Comparison of ENCODE assay signal across 8 cellular contexts in genomic region chr4:13483142-13484044, GRCh38. TPM values are rescaled to one million over a fixed set of nuclear protein-coding genes. Genes with fewer than 3 reads are reported as not detected.
DNase-seq lines count a peak whose midpoint lies in the region; ATAC-seq and TF ChIP-seq lines count a peak whose summit lies in the region.

No MANE protein-coding gene starts in this region.

- peak overlapping the region; percentile 100 for H3K27ac Mint-ChIP-seq in activated T-cell treated with anti-CD3 and anti-CD28 coated beads, Interleukin-2, amount 50 U/mL, for 24 hours

- peaks cover 32% of the 10 kb centered on the region for H3K4me1 Mint-ChIP-seq in activated T-cell treated with anti-CD3 and anti-CD28 coated beads, Interleukin-2, amount 50 U/mL, for 24 hours (ENCODE audit: low read depth)

- peaks cover 6% of the 10 kb centered on the region for H3K79me1 ChIP-seq in mesenchymal stem cell (replicated peaks; ENCODE audit: low read length, poor library complexity, severe bottlenecking)

- peak overlapping the region; percentile 13 to 51 for H3K4ac ChIP-seq in mesenchymal stem cell (ENCODE audit: low read depth in 1 of 2, low read length in 2 of 2)

- peak overlapping the region; percentile 50 for H4K91ac ChIP-seq in mesenchymal stem cell (ENCODE audit: low read length)

- H3K4me1 ChIP-seq in endocrine pancreas (ENCODE audit: control insufficient read depth, insufficient read depth, low read length) (peaks cover 18% of the 10 kb centered on the region), mesenchymal stem cell (ENCODE audit: control insufficient read depth, insufficient read depth, low read depth, low read length) (peaks cover 5% of the 10 kb centered on the region), stomach smooth muscle (ENCODE audit: control insufficient read depth, insufficient read depth, low read length) (peaks cover 20% of the 10 kb centered on the region)

- H3K18ac ChIP-seq in mesenchymal stem cell (ENCODE audit: low read depth in 1 of 2, low read length in 2 of 2): peak overlapping the region; percentile 85 to 86

- no peaks in the 10 kb centered on the region for H3K36me3 ChIP-seq in endocrine pancreas (ENCODE audit: control insufficient read depth, insufficient read depth, low read length)
- peaks cover 0 to under 1% of the 10 kb centered on the region in 2 experiments for H3K36me3 ChIP-seq in mesenchymal stem cell (ENCODE audit: control insufficient read depth in 1 of 2, insufficient read depth in 2 of 2, low read depth in 1 of 2, low read length in 2 of 2)
- no peaks in the 10 kb centered on the region for H3K36me3 ChIP-seq in stomach smooth muscle (ENCODE audit: control insufficient read depth in 2 of 2, insufficient read depth in 2 of 2, low read length in 2 of 2)

- 2% methylated on average over 33 of the region's 38 CpGs for WGBS in mesenchymal stem cell

- peak; percentile 28 for DNase-seq in activated T-cell treated with anti-CD3 and anti-CD28 coated beads, Interleukin-2, amount 50 U/mL, for 24 hours
- DNase-seq in activated T-cell treated with anti-CD3 and anti-CD28 coated beads, Interleukin-2, amount 50 U/mL, for 1 hour: no peak
- peak; percentile 69 for DNase-seq in NB4 (ENCODE audit: low read depth)
- peak; percentile 9 for DNase-seq in activated CD4-positive, alpha-beta T cell treated with anti-CD3 and anti-CD28 coated beads for 1 hour
- peak; percentile 86 for DNase-seq in mesenchymal stem cell

- H3K27me3 ChIP-seq in endocrine pancreas (ENCODE audit: control insufficient read depth, insufficient read depth, low read length): no peaks in the 10 kb centered on the region
- H3K27me3 ChIP-seq in mesenchymal stem cell (ENCODE audit: control insufficient read depth in 1 of 2, insufficient read depth in 1 of 2, low read length in 2 of 2): no peaks in the 10 kb centered on the region
- H3K27me3 ChIP-seq in stomach smooth muscle (ENCODE audit: control insufficient read depth in 1 of 2, insufficient read depth in 2 of 2, low read length in 2 of 2): no peaks in the 10 kb centered on the region

- no peak for TF ChIP-seq CTCF in NB4 (IDR thresholded peaks at IDR 0.05; ENCODE audit: low read depth, low read length)

- peak overlapping the region; percentile 93 for H3K4me3 Mint-ChIP-seq in activated T-cell treated with anti-CD3 and anti-CD28 coated beads, Interleukin-2, amount 50 U/mL, for 24 hours

- peak overlapping the region in 1 of 2 experiments; percentile 87 for H3K23ac ChIP-seq in mesenchymal stem cell (ENCODE audit: low read length in 2 of 2)

- no peak overlapping the region for H2BK15ac ChIP-seq in mesenchymal stem cell (ENCODE audit: low read depth, poor library complexity, severe bottlenecking)

- ATAC-seq in HG02588 (IDR thresholded peaks at IDR 0.05; ENCODE audit: unreplicated experiment): peak; percentile 0

- H3K9me3 ChIP-seq in endocrine pancreas (ENCODE audit: control insufficient read depth, low read length) (no peaks in the 10 kb centered on the region), mesenchymal stem cell (ENCODE audit: control insufficient read depth, low read length) (no peaks in the 10 kb centered on the region), stomach smooth muscle (ENCODE audit: control insufficient read depth in 2 of 2, low read length in 2 of 2) (no peaks in the 10 kb centered on the region)

- no peak for TF ChIP-seq POLR2A in NB4 (IDR thresholded peaks at IDR 0.05; ENCODE audit: extremely low read depth, insufficient read length)

- peaks cover 5% of the 10 kb centered on the region for H3K27me3 Mint-ChIP-seq in activated T-cell treated with anti-CD3 and anti-CD28 coated beads, Interleukin-2, amount 50 U/mL, for 24 hours

- H3K4me2 ChIP-seq in mesenchymal stem cell (ENCODE audit: low read length, poor library complexity, severe bottlenecking): peak overlapping the region; percentile 68

- no peak overlapping the region for H2BK5ac ChIP-seq in mesenchymal stem cell (ENCODE audit: low read depth, low read length, poor library complexity, severe bottlenecking)

- H4K8ac ChIP-seq in mesenchymal stem cell (ENCODE audit: low read length): peak overlapping the region; percentile 37

- peak overlapping the region in 1 of 2 experiments; percentile 63 for H2BK12ac ChIP-seq in mesenchymal stem cell (ENCODE audit: low read length in 2 of 2)

- H3K9ac ChIP-seq in endocrine pancreas (ENCODE audit: control insufficient read depth, insufficient read depth, low read length) (peak overlapping the region; percentile 83), mesenchymal stem cell (ENCODE audit: low read length) (peak overlapping the region; percentile 99), stomach smooth muscle (ENCODE audit: low read length in 2 of 2) (peak overlapping the region; percentile 78 to 85)

- H3K9me3 Mint-ChIP-seq in activated T-cell treated with anti-CD3 and anti-CD28 coated beads, Interleukin-2, amount 50 U/mL, for 24 hours: no peaks in the 10 kb centered on the region

- H2AK5ac ChIP-seq in mesenchymal stem cell (ENCODE audit: low read length, severe bottlenecking): no peak overlapping the region

- H3K4me3 ChIP-seq in NB4 (ENCODE audit: low read depth, low read length): peak overlapping the region; percentile 89
- H3K4me3 ChIP-seq in endocrine pancreas (ENCODE audit: control insufficient read depth, insufficient read depth, low read length): peak overlapping the region; percentile 88
- H3K4me3 ChIP-seq in mesenchymal stem cell (ENCODE audit: insufficient read depth in 1 of 2, low read depth in 1 of 2, low read length in 2 of 2): peak overlapping the region; percentile 85 to 93
- H3K4me3 ChIP-seq in stomach smooth muscle (ENCODE audit: low read length in 2 of 2): peak overlapping the region; percentile 85 to 89

- H3K27ac ChIP-seq in mesenchymal stem cell (ENCODE audit: low read length, poor library complexity, severe bottlenecking) (peak overlapping the region; percentile 60), stomach smooth muscle (ENCODE audit: low read length) (peak overlapping the region; percentile 96)

- H3K14ac ChIP-seq in mesenchymal stem cell (ENCODE audit: low read length in 2 of 2): peak overlapping the region in 1 of 2 experiments; percentile 57

- H2AFZ ChIP-seq in mesenchymal stem cell (ENCODE audit: low read depth, low read length): peak overlapping the region; percentile 63

- peak overlapping the region; percentile 79 for H2BK120ac ChIP-seq in mesenchymal stem cell (ENCODE audit: low read depth, low read length)

- peaks cover 16% of the 10 kb centered on the region for H3K36me3 Mint-ChIP-seq in activated T-cell treated with anti-CD3 and anti-CD28 coated beads, Interleukin-2, amount 50 U/mL, for 24 hours (ENCODE audit: low read depth)

RNA-seq across cellular contexts. Expression of gene RAB28, which starts 0.7 kb away (rescaled TPM):
- polyA plus RNA-seq in mesenchymal stem cell (2013, experiment 1 of 2): 20.5 TPM
- 21.7 TPM for polyA plus RNA-seq in mesenchymal stem cell (2013, experiment 2 of 2)
